Comparison of ENCODE assay signal across 15 cellular contexts in the genomic region with DNA sequence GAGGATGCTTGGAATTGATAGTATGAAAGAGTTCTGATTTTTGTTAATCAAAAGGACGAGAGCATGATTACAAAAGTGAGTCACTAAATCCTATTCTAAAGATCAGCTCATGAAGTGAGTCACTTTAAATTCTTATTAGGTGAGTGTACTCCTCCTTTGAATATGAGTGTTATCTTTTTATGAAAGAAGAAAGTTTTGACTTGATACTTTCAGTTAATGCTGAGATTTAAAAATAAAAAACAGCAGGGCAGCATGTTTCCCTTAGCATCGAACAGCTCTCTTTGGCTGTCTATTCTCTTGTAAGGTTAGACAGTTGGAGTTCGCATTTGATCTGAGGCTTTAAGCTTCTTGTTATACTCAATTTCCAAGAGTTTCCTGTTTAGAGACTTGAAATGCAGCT.
DNase-seq lines count a peak whose midpoint lies in the region; ATAC-seq and TF ChIP-seq lines count a peak whose summit lies in the region.
"Had no signal": no experiment of that assay in that cellular context is flagged by ENCODE, and none has a peak within 500 bp of the region (broad histone marks: within the 10 kb centered on the region; RNA-seq: fewer than 3 reads in every experiment).

No MANE protein-coding gene starts in this region.

- no peak overlapping the region for H2AFZ ChIP-seq in IMR-90 (replicated peaks; ENCODE audit: low read length, poor library complexity)

- H3K4me3 Mint-ChIP-seq in activated CD8-positive, alpha-beta T cell treated with anti-CD3 and anti-CD28 coated beads, Interleukin-2, amount 10 ng/mL, durations not matched to agents 7 days and 5 days: no peak overlapping the region
- H3K4me3 Mint-ChIP-seq: activated naive CD8-positive, alpha-beta T cell treated with anti-CD3 and anti-CD28 coated beads, Interleukin-2, amount 50 U/mL, for 24 hours; naive thymus-derived CD4-positive, alpha-beta T cell; T-helper 17 cell had no signal

- H2AK9ac ChIP-seq in IMR-90 (replicated peaks; ENCODE audit: low read depth, low read length, poor library complexity): no peak overlapping the region

- H3K27me3 ChIP-seq in AG04450 (ENCODE audit: control insufficient read depth, insufficient read depth, low read length) (no peaks in the 10 kb centered on the region), IMR-90 (ENCODE audit: control insufficient read depth, insufficient read depth, low read length) (no peaks in the 10 kb centered on the region), brain microvascular endothelial cell (replicated peaks) (no peaks in the 10 kb centered on the region), kidney epithelial cell (ENCODE audit: control insufficient read depth, insufficient read depth, low read length) (no peaks in the 10 kb centered on the region)
- H3K27me3 ChIP-seq: BLaER1 treated with 17β-estradiol and CSF1 and Interleukin-3, amounts not matched to agents 10 nM and 100 nM; transverse colon had no signal

- no peak overlapping the region for H2AK5ac ChIP-seq in IMR-90 (ENCODE audit: low read depth, low read length)

- peak overlapping the region; percentile 44 to 51 for H4K8ac ChIP-seq in IMR-90 (ENCODE audit: low read depth in 2 of 2, low read length in 2 of 2)

- TF ChIP-seq CTCF in AG04450 (IDR thresholded peaks at IDR 0.05; ENCODE audit: low read depth, low read length) (no peak), IMR-90 (conservative IDR thresholded peaks at IDR 0.05; ENCODE audit: low read depth, low read length) (no peak), brain microvascular endothelial cell (IDR thresholded peaks at IDR 0.05; ENCODE audit: low read depth, low read length, missing control alignments) (no peak), kidney epithelial cell (IDR thresholded peaks at IDR 0.05; ENCODE audit: insufficient read depth, low read length, poor library complexity, severe bottlenecking) (no peak)

- 0 out of 3 replicates have a peak overlapping the region, but pooled peaks have one; percentile 46 for H2BK15ac ChIP-seq in IMR-90 (ENCODE audit: low read depth, low read length)

- no peak for TF ChIP-seq POLR2A in IMR-90 (IDR thresholded peaks at IDR 0.05; ENCODE audit: low read depth, low read length)

- BruUV-seq in IMR-90 (replicated peaks; lab: Mats Ljungman, UMichigan): no TSS peak

- H3K9ac ChIP-seq in IMR-90 (ENCODE audit: low read depth, low read length): no peak overlapping the region
- H3K9ac ChIP-seq: BLaER1 treated with 17β-estradiol and CSF1 and Interleukin-3, amounts not matched to agents 10 nM and 100 nM had no signal

- H3K23ac ChIP-seq in IMR-90 (ENCODE audit: low read depth, low read length): peak overlapping the region; percentile 15; the same call in 1 of the 2 replicates

- H3K9me1 ChIP-seq in IMR-90 (ENCODE audit: insufficient read depth, low read length): no peaks in the 10 kb centered on the region

- H2BK120ac ChIP-seq in IMR-90 (ENCODE audit: low read depth, low read length): peak overlapping the region; percentile 71

- H3K36me3 ChIP-seq in IMR-90 (ENCODE audit: control insufficient read depth, insufficient read depth, low read length) (no peaks in the 10 kb centered on the region), brain microvascular endothelial cell (replicated peaks) (no peaks in the 10 kb centered on the region), kidney epithelial cell (ENCODE audit: control insufficient read depth, insufficient read depth, low read length) (no peaks in the 10 kb centered on the region)
- H3K36me3 ChIP-seq: BLaER1 treated with 17β-estradiol and CSF1 and Interleukin-3, amounts not matched to agents 10 nM and 100 nM; transverse colon had no signal

- POLR2A ChIA-PET in AG04450 (lab: Yijun Ruan, JAX): no interaction called here
- POLR2A ChIA-PET in IMR-90 (lab: Charles Lee; ENCODE audit: unreplicated experiment): no interaction called here
- POLR2A ChIA-PET in activated CD8-positive, alpha-beta T cell treated with anti-CD3 and anti-CD28 coated beads, Interleukin-2, amount 10 ng/mL, durations not matched to agents 7 days and 5 days (lab: Charles Lee): no interaction called here

- H3K4me2 ChIP-seq in IMR-90 (ENCODE audit: low read depth, low read length): peak overlapping the region; percentile 89; the same call in 1 of the 2 replicates
- H3K4me2 ChIP-seq: BLaER1 treated with 17β-estradiol and CSF1 and Interleukin-3, amounts not matched to agents 10 nM and 100 nM had no signal

- H2BK5ac ChIP-seq in IMR-90 (ENCODE audit: low read depth, low read length, poor library complexity, severe bottlenecking): peak overlapping the region; percentile 74

- no peaks in the 10 kb centered on the region for H3K36me3 Mint-ChIP-seq in activated CD8-positive, alpha-beta T cell treated with anti-CD3 and anti-CD28 coated beads, Interleukin-2, amount 10 ng/mL, durations not matched to agents 7 days and 5 days (ENCODE audit: low read depth)
- H3K36me3 Mint-ChIP-seq: naive thymus-derived CD4-positive, alpha-beta T cell had no signal

- no peaks in the 10 kb centered on the region for H3K79me1 ChIP-seq in IMR-90 (ENCODE audit: low read depth in 1 of 2, low read length in 2 of 2)

- no peaks in the 10 kb centered on the region for H3K4me1 Mint-ChIP-seq in activated CD8-positive, alpha-beta T cell treated with anti-CD3 and anti-CD28 coated beads, Interleukin-2, amount 10 ng/mL, durations not matched to agents 7 days and 5 days (ENCODE audit: low read depth)
- H3K4me1 Mint-ChIP-seq: activated naive CD8-positive, alpha-beta T cell treated with anti-CD3 and anti-CD28 coated beads, Interleukin-2, amount 50 U/mL, for 24 hours; naive thymus-derived CD4-positive, alpha-beta T cell; T-helper 17 cell had no signal

- H4K91ac ChIP-seq in IMR-90 (ENCODE audit: insufficient read depth, low read depth, low read length): peak overlapping the region; percentile 67

- H2BK20ac ChIP-seq in IMR-90 (ENCODE audit: low read depth, low read length): peak overlapping the region; percentile 72

- H4K5ac ChIP-seq in IMR-90 (ENCODE audit: low read depth, low read length): no peak overlapping the region

- WGBS in IMR-90 (ENCODE audit: extremely low coverage in 2 of 2, insufficient read length in 1 of 2), 2 experiments: no CpG with 5 or more reads among the region's 3 CpGs

- peak overlapping the region; percentile 16; the same call in 1 of the 2 replicates for H3K4ac ChIP-seq in IMR-90 (ENCODE audit: low read depth, low read length)

- peak overlapping the region; percentile 91; the same call in 1 of the 2 replicates for H3K18ac ChIP-seq in IMR-90 (ENCODE audit: low read depth, low read length)

- TF ChIP-seq RAD21 in IMR-90 (IDR thresholded peaks at IDR 0.05; ENCODE audit: low read length): no peak

- DNase-seq in AG04450 (ENCODE audit: low read depth, low spot score) (peak; percentile 27), IMR-90 (peak; percentile 88), brain microvascular endothelial cell (no peak), kidney epithelial cell (ENCODE audit: low read depth) (peak; percentile 37), caudate nucleus (lab: John Stamatoyannopoulos, UW) (no peak), COR-L47 (lab: John Stamatoyannopoulos, UW) (no peak)
- no peak for DNase-seq in activated CD8-positive, alpha-beta T cell treated with anti-CD3 and anti-CD28 coated beads, Interleukin-2, amount 10 ng/mL, durations not matched to agents 7 days and 5 days
- DNase-seq in activated CD4-positive, CD25-positive, alpha-beta regulatory T cell treated with anti-CD3 and anti-CD28 coated beads, Interleukin-2, amount 50 U/mL, for 72 hours: no peak
- DNase-seq: activated naive CD8-positive, alpha-beta T cell treated with anti-CD3 and anti-CD28 coated beads, Interleukin-2, amount 50 U/mL, for 24 hours; naive thymus-derived CD4-positive, alpha-beta T cell; NCI-H1436 treated with DMSO at 0.1 percent for 48 hours; T-helper 17 cell; transverse colon had no signal

- dilution Hi-C loops in IMR-90 (cut with HindIII; ENCODE audit: low sequenced_read_pairs, unreplicated experiment): no loop called here

- no peak overlapping the region for H3K27ac Mint-ChIP-seq in activated CD8-positive, alpha-beta T cell treated with anti-CD3 and anti-CD28 coated beads, Interleukin-2, amount 10 ng/mL, durations not matched to agents 7 days and 5 days
- H3K27ac Mint-ChIP-seq: activated naive CD8-positive, alpha-beta T cell treated with anti-CD3 and anti-CD28 coated beads, Interleukin-2, amount 50 U/mL, for 24 hours; naive thymus-derived CD4-positive, alpha-beta T cell; T-helper 17 cell had no signal

- peak overlapping the region; percentile 4; the same call in 1 of the 2 replicates for H3K4me3 ChIP-seq in AG04450 (ENCODE audit: low read depth, low read length)
- H3K4me3 ChIP-seq in IMR-90 (ENCODE audit: insufficient read depth, low read depth, low read length): peak overlapping the region; percentile 27; the same call in 1 of the 2 replicates
- no peak overlapping the region for H3K4me3 ChIP-seq in brain microvascular endothelial cell (ENCODE audit: low read depth, low read length)
- H3K4me3 ChIP-seq in kidney epithelial cell (ENCODE audit: low read depth, low read length): no peak overlapping the region
- H3K4me3 ChIP-seq: BLaER1 treated with 17β-estradiol and CSF1 and Interleukin-3, amounts not matched to agents 10 nM and 100 nM; skin epidermis; transverse colon had no signal

- peaks cover 7% of the 10 kb centered on the region for H3K4me1 ChIP-seq in IMR-90 (ENCODE audit: control insufficient read depth, insufficient read depth, low read length)
- H3K4me1 ChIP-seq: BLaER1 treated with 17β-estradiol and CSF1 and Interleukin-3, amounts not matched to agents 10 nM and 100 nM; transverse colon had no signal

- H4K20me1 ChIP-seq in IMR-90 (ENCODE audit: insufficient read depth, low read length): no peaks in the 10 kb centered on the region
- H4K20me1 ChIP-seq: BLaER1 treated with 17β-estradiol and CSF1 and Interleukin-3, amounts not matched to agents 10 nM and 100 nM had no signal

- H3K27me3 Mint-ChIP-seq in activated CD8-positive, alpha-beta T cell treated with anti-CD3 and anti-CD28 coated beads, Interleukin-2, amount 10 ng/mL, durations not matched to agents 7 days and 5 days (ENCODE audit: low read depth): no peaks in the 10 kb centered on the region
- H3K27me3 Mint-ChIP-seq: activated naive CD8-positive, alpha-beta T cell treated with anti-CD3 and anti-CD28 coated beads, Interleukin-2, amount 50 U/mL, for 24 hours; naive thymus-derived CD4-positive, alpha-beta T cell; T-helper 17 cell had no signal

- H3K9me3 ChIP-seq in AG04450 (ENCODE audit: control insufficient read depth, insufficient read depth, low read length) (no peaks in the 10 kb centered on the region), IMR-90 (ENCODE audit: control insufficient read depth, insufficient read depth, low read length) (no peaks in the 10 kb centered on the region)
- H3K9me3 ChIP-seq: BLaER1 treated with 17β-estradiol and CSF1 and Interleukin-3, amounts not matched to agents 10 nM and 100 nM; transverse colon had no signal

- peaks cover 2% of the 10 kb centered on the region for H3K9me3 Mint-ChIP-seq in activated CD8-positive, alpha-beta T cell treated with anti-CD3 and anti-CD28 coated beads, Interleukin-2, amount 10 ng/mL, durations not matched to agents 7 days and 5 days (ENCODE audit: insufficient read depth)
- H3K9me3 Mint-ChIP-seq: activated naive CD8-positive, alpha-beta T cell treated with anti-CD3 and anti-CD28 coated beads, Interleukin-2, amount 50 U/mL, for 24 hours had no signal

- peak; percentile 59 for ATAC-seq in IMR-90 (ENCODE audit: low read depth)
- no peak for ATAC-seq in activated CD8-positive, alpha-beta T cell treated with anti-CD3 and anti-CD28 coated beads, Interleukin-2, amount 10 ng/mL, durations not matched to agents 7 days and 5 days
- ATAC-seq: activated naive CD8-positive, alpha-beta T cell treated with anti-CD3 and anti-CD28 coated beads, Interleukin-2, amount 50 U/mL, for 24 hours; naive thymus-derived CD4-positive, alpha-beta T cell; T-helper 17 cell had no signal

- in situ Hi-C loops in IMR-90 (cut with MboI; ENCODE audit: low sequenced_read_pairs): no loop called here
- in situ Hi-C loops in brain microvascular endothelial cell (cut with HindIII; ENCODE audit: low pct_ligation_motif_present, low sequenced_read_pairs): no loop called here

- no peak overlapping the region; the same call in 1 of the 2 replicates for H3K56ac ChIP-seq in IMR-90 (ENCODE audit: extremely low read depth, insufficient read depth, low read length)

- intact Hi-C loops in IMR-90 (cut with micrococcal nuclease): loop anchor here (5.0 kb wide), 1 partner anchor 212 kb away; no protein-coding TSS in a partner anchor

- H3K27ac ChIP-seq in AG04450 (ENCODE audit: low read depth, low read length) (peak overlapping the region; percentile 32), IMR-90 (ENCODE audit: insufficient read depth, low read length) (no peak overlapping the region; the same call in 1 of the 2 replicates), brain microvascular endothelial cell (peak overlapping the region; percentile 68), caudate nucleus (ENCODE audit: low read depth, low read length) (no peak overlapping the region)
- H3K27ac ChIP-seq: BLaER1 treated with 17β-estradiol and CSF1 and Interleukin-3, amounts not matched to agents 10 nM and 100 nM; transverse colon had no signal

- CTCF ChIA-PET in AG04450 (lab: Charles Lee): interaction anchor here (1.5 kb wide), 2 partner anchors 156 to 543 kb away, joined by 3 read pairs; no protein-coding TSS in a partner anchor
- CTCF ChIA-PET in IMR-90 (lab: Yijun Ruan, JAX): no interaction called here
- CTCF ChIA-PET in activated CD8-positive, alpha-beta T cell treated with anti-CD3 and anti-CD28 coated beads, Interleukin-2, amount 10 ng/mL, durations not matched to agents 7 days and 5 days (lab: Charles Lee): no interaction called here

- H3K14ac ChIP-seq in IMR-90 (replicated peaks; ENCODE audit: low read depth, low read length): 0 out of 2 replicates have a peak overlapping the region, but pooled peaks have one; percentile 4

Comparison
In these comparisons a context has a peak if more than half of its experiments do, and no peak if none do; other contexts are left out.
1. DNase-seq: peak in AG04450 (single experiment), IMR-90 (single experiment) and kidney epithelial cell (single experiment); none in brain microvascular endothelial cell (single experiment), caudate nucleus (0 of 61), activated CD8-positive, alpha-beta T cell treated with anti-CD3 and anti-CD28 coated beads, Interleukin-2, amount 10 ng/mL, durations not matched to agents 7 days and 5 days (single experiment), activated CD4-positive, CD25-positive, alpha-beta regulatory T cell treated with anti-CD3 and anti-CD28 coated beads, Interleukin-2, amount 50 U/mL, for 72 hours (single experiment) and COR-L47 (single experiment).
2. H3K27ac ChIP-seq: peak in AG04450 (single experiment) and brain microvascular endothelial cell (single experiment); none in IMR-90 (single experiment) and caudate nucleus (single experiment).
3. H3K4me3 ChIP-seq: peak in AG04450 (single experiment) and IMR-90 (single experiment); none in brain microvascular endothelial cell (single experiment) and kidney epithelial cell (single experiment).